11 cellular contexts compared by ENCODE assay signal in genomic region chr21:35428041-35428400, GRCh38.
A peak's percentile ranks its signal among the peaks of the same experiment; 100 is the strongest.
DNase-seq lines count a peak whose midpoint lies in the region; ATAC-seq and TF ChIP-seq lines count a peak whose summit lies in the region.
"Had no signal": no experiment of that assay in that cellular context is flagged by ENCODE, and none has a peak within 500 bp of the region (broad histone marks: within the 10 kb centered on the region; RNA-seq: fewer than 3 reads in every experiment).

No MANE protein-coding gene starts in this region.

- H3K36me3 Mint-ChIP-seq in activated naive CD4-positive, alpha-beta T cell treated with anti-CD3 and anti-CD28 coated beads for 36 hours (ENCODE audit: low read depth): peaks cover 5% of the 10 kb centered on the region

- H3K27ac ChIP-seq in lower lobe of right lung (peak overlapping the region; percentile 32), thyroid gland (peak overlapping the region in 2 of 3 donors; percentile 40 to 51)

- H3K4me1 Mint-ChIP-seq in activated naive CD4-positive, alpha-beta T cell treated with anti-CD3 and anti-CD28 coated beads for 36 hours (ENCODE audit: low read depth): peaks cover 36% of the 10 kb centered on the region
- H3K4me1 Mint-ChIP-seq: B cell had no signal

- H3K36me3 ChIP-seq in lower lobe of right lung (no peaks in the 10 kb centered on the region), thyroid gland (no peaks in the 10 kb centered on the region)

- no peak for TF ChIP-seq CTCF in lower lobe of right lung (IDR thresholded peaks at IDR 0.05)
- no peak for TF ChIP-seq CTCF in thyroid gland (IDR thresholded peaks at IDR 0.05)

- peaks cover 16% of the 10 kb centered on the region for H3K4me1 ChIP-seq in lower lobe of right lung
- H3K4me1 ChIP-seq in thyroid gland: no peaks in the 10 kb centered on the region

- H3K27me3 Mint-ChIP-seq in activated naive CD4-positive, alpha-beta T cell treated with anti-CD3 and anti-CD28 coated beads for 36 hours (ENCODE audit: low read depth): no peaks in the 10 kb centered on the region

- TF ChIP-seq POLR2A in thyroid gland (IDR thresholded peaks at IDR 0.05): no peak

- H3K27ac Mint-ChIP-seq in activated naive CD4-positive, alpha-beta T cell treated with anti-CD3 and anti-CD28 coated beads for 36 hours: peak overlapping the region; percentile 71
- H3K27ac Mint-ChIP-seq: B cell had no signal

- CTCF ChIA-PET in activated naive CD4-positive, alpha-beta T cell treated with anti-CD3 and anti-CD28 coated beads for 36 hours (lab: Charles Lee): interaction anchor here (1.5 kb wide), 1 partner anchor 8 kb away, joined by 3 read pairs; no protein-coding TSS in a partner anchor

- H3K4me3 ChIP-seq in lower lobe of right lung: no peak overlapping the region
- H3K4me3 ChIP-seq in thyroid gland (replicated peaks in 1 of 3): no peak overlapping the region

- H3K9me3 ChIP-seq in lower lobe of right lung (peaks cover 14% of the 10 kb centered on the region), thyroid gland (no peaks in the 10 kb centered on the region)

- ATAC-seq in lower lobe of right lung: peak in 1 of 2 donors; percentile 74

- DNase-seq in activated naive CD4-positive, alpha-beta T cell treated with anti-CD3 and anti-CD28 coated beads for 36 hours: no peak
- no peak for DNase-seq in activated naive CD4-positive, alpha-beta T cell (lab: John Stamatoyannopoulos, UW)
- DNase-seq in amniotic epithelial cell (ENCODE audit: low read depth) (peak; percentile 65), lower lobe of right lung (no peak), thyroid gland (no peak), NCI-H1417 (lab: John Stamatoyannopoulos, UW) (no peak), NCI-H345 (lab: John Stamatoyannopoulos, UW) (no peak), SHP77 (lab: John Stamatoyannopoulos, UW) (no peak)
- DNase-seq: NCI-H1436; stimulated activated CD4-positive, alpha-beta T cell treated with anti-CD3 and anti-CD28 coated beads, Interleukin-2, amount 100 ng/mL, for 48 hours had no signal

- intact Hi-C loops in activated naive CD4-positive, alpha-beta T cell treated with anti-CD3 and anti-CD28 coated beads for 36 hours (cut with micrococcal nuclease): loop anchor here (5.0 to 10.0 kb wide), 4 partner anchors 84 to 507 kb away; no protein-coding TSS in a partner anchor
- intact Hi-C loops in lower lobe of right lung (cut with DNase I): no loop called here
- intact Hi-C loops in thyroid gland (cut with DNase I): no loop called here

- no peaks in the 10 kb centered on the region for H3K27me3 ChIP-seq in lower lobe of right lung (ENCODE audit: low read depth)
- H3K27me3 ChIP-seq in thyroid gland: no peaks in the 10 kb centered on the region

- peak overlapping the region; percentile 42 for H3K4me3 Mint-ChIP-seq in activated naive CD4-positive, alpha-beta T cell treated with anti-CD3 and anti-CD28 coated beads for 36 hours
- H3K4me3 Mint-ChIP-seq: B cell had no signal

- peaks cover 16% of the 10 kb centered on the region for H3K9me3 Mint-ChIP-seq in activated naive CD4-positive, alpha-beta T cell treated with anti-CD3 and anti-CD28 coated beads for 36 hours
